22 cellular contexts compared by ENCODE assay signal in the genomic region with DNA sequence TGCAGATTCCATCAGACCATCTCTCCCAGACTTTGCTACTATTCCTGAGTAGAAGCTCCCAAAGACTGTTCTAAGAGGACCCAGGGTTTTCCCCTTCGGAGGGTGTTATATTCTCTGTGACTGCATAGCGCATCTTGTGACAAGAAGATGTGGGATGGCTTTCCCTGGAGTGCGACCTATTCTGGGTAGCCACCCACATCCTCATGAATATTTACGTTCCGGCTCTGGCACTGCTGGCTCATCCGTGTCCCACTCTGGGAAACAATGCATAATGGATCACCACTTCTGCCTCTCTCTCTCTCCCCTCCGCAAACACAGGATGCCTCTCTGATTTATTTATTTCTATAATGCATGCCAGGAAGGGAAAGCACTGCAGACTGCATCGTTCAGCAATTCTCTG.
DNase-seq lines count a peak whose midpoint lies in the region; ATAC-seq and TF ChIP-seq lines count a peak whose summit lies in the region.
"Had no signal": no experiment of that assay in that cellular context is flagged by ENCODE, and none has a peak within 500 bp of the region (broad histone marks: within the 10 kb centered on the region; RNA-seq: fewer than 3 reads in every experiment).

No MANE protein-coding gene starts in this region.

- peak overlapping the region; percentile 29 for H3K4me3 Mint-ChIP-seq in HFFc6
- no peak overlapping the region for H3K4me3 Mint-ChIP-seq in activated naive CD4-positive, alpha-beta T cell treated with anti-CD3 and anti-CD28 coated beads for 36 hours
- H3K4me3 Mint-ChIP-seq: activated B cell treated with CpG ODN at 0.5 μM for 24 hours; activated naive CD4-positive, alpha-beta T cell treated with anti-CD3 and anti-CD28 coated beads, Interleukin-2, amount 10 ng/mL, durations not matched to agents 7 days and 5 days; activated T-cell treated with anti-CD3 and anti-CD28 coated beads, Interleukin-2, amount 50 U/mL, for 4 hours; mesothelial cell of epicardium; nephron progenitor cell; T-helper 2 cell treated with Interferon-gamma antibody and Interleukin-4, amounts not matched to agents 5 μg/mL and 100 μg/mL, for 36 hours; type B pancreatic cell had no signal

- no peak for ATAC-seq in GM18498 (IDR thresholded peaks at IDR 0.05; ENCODE audit: unreplicated experiment)
- ATAC-seq: activated T-cell treated with anti-CD3 and anti-CD28 coated beads, Interleukin-2, amount 50 U/mL, for 4 hours; HCT116; HepG2; left cardiac atrium; SK-N-SH treated with all-trans-retinoic acid at 6 μM for 48 hours; stimulated activated naive CD8-positive, alpha-beta T cell treated with anti-CD3 and anti-CD28 coated beads, Interleukin-15, Interleukin-2, amounts not matched to agents 100 U/mL and 50 U/mL, for 24 hours had no signal

- H3K4me1 Mint-ChIP-seq in HFFc6 (ENCODE audit: low read depth), result peaks cover 6% of the 10 kb centered on the region; the same call in 1 of the 2 replicates
- H3K4me1 Mint-ChIP-seq in activated naive CD4-positive, alpha-beta T cell treated with anti-CD3 and anti-CD28 coated beads for 36 hours (ENCODE audit: low read depth), result no peaks in the 10 kb centered on the region
- H3K4me1 Mint-ChIP-seq: activated B cell treated with CpG ODN at 0.5 μM for 24 hours; activated naive CD4-positive, alpha-beta T cell treated with anti-CD3 and anti-CD28 coated beads, Interleukin-2, amount 10 ng/mL, durations not matched to agents 7 days and 5 days; nephron progenitor cell had no signal

- no peaks in the 10 kb centered on the region for H3K36me3 Mint-ChIP-seq in HFFc6 (ENCODE audit: low read depth)
- H3K36me3 Mint-ChIP-seq in activated naive CD4-positive, alpha-beta T cell treated with anti-CD3 and anti-CD28 coated beads for 36 hours (ENCODE audit: low read depth), result no peaks in the 10 kb centered on the region
- H3K36me3 Mint-ChIP-seq: activated naive CD4-positive, alpha-beta T cell treated with anti-CD3 and anti-CD28 coated beads, Interleukin-2, amount 10 ng/mL, durations not matched to agents 7 days and 5 days; mesothelial cell of epicardium; type B pancreatic cell had no signal

- CTCF ChIA-PET in activated naive CD4-positive, alpha-beta T cell treated with anti-CD3 and anti-CD28 coated beads for 36 hours (lab: Charles Lee), result no interaction called here

- no peak for TF ChIP-seq CTCF in HFFc6 (IDR thresholded peaks at IDR 0.05)

- DNase-seq in HFFc6 (no peak), RPMI7951 (ENCODE audit: low read depth) (peak; percentile 24), hippocampal formation (lab: John Stamatoyannopoulos, UW) (peak; percentile 43 to 51), posterior cingulate gyrus (peak; percentile 31 to 92 (median 54))
- DNase-seq in activated naive CD4-positive, alpha-beta T cell treated with anti-CD3 and anti-CD28 coated beads for 36 hours, result no peak
- DNase-seq in activated CD4-positive, alpha-beta T cell treated with anti-CD3 and anti-CD28 coated beads for 48 hours, result no peak
- DNase-seq: activated B cell treated with CpG ODN at 0.5 μM for 24 hours; activated naive CD4-positive, alpha-beta T cell treated with anti-CD3 and anti-CD28 coated beads, Interleukin-2, amount 10 ng/mL, durations not matched to agents 7 days and 5 days; activated T-cell treated with anti-CD3 and anti-CD28 coated beads, Interleukin-2, amount 50 U/mL, for 4 hours; COR-L47; effector memory CD4-positive, alpha-beta T cell; left cardiac atrium; nephron progenitor cell; stimulated activated CD4-positive, alpha-beta T cell treated with anti-CD3 and anti-CD28 coated beads, Interleukin-4, amount 100 ng/mL, for 1 hour; stimulated activated naive CD8-positive, alpha-beta T cell treated with anti-CD3 and anti-CD28 coated beads, Interleukin-15, Interleukin-2, amounts not matched to agents 100 U/mL and 50 U/mL, for 24 hours had no signal

- intact Hi-C loops in posterior cingulate gyrus (cut with DNase I), result loop anchor here (2.0 to 10.0 kb wide), 2 partner anchors 134 to 182 kb away; no protein-coding TSS in a partner anchor
- intact Hi-C loops in activated naive CD4-positive, alpha-beta T cell treated with anti-CD3 and anti-CD28 coated beads for 36 hours (cut with micrococcal nuclease), result no loop called here

- peaks cover 2% of the 10 kb centered on the region for H3K27me3 Mint-ChIP-seq in HFFc6 (ENCODE audit: insufficient read depth)
- H3K27me3 Mint-ChIP-seq in activated naive CD4-positive, alpha-beta T cell treated with anti-CD3 and anti-CD28 coated beads for 36 hours (ENCODE audit: low read depth), result no peaks in the 10 kb centered on the region
- H3K27me3 Mint-ChIP-seq: activated naive CD4-positive, alpha-beta T cell treated with anti-CD3 and anti-CD28 coated beads, Interleukin-2, amount 10 ng/mL, durations not matched to agents 7 days and 5 days; type B pancreatic cell had no signal

- no peak overlapping the region for H3K27ac Mint-ChIP-seq in HFFc6
- H3K27ac Mint-ChIP-seq in activated naive CD4-positive, alpha-beta T cell treated with anti-CD3 and anti-CD28 coated beads for 36 hours, result no peak overlapping the region
- H3K27ac Mint-ChIP-seq: activated B cell treated with CpG ODN at 0.5 μM for 24 hours; activated naive CD4-positive, alpha-beta T cell treated with anti-CD3 and anti-CD28 coated beads, Interleukin-2, amount 10 ng/mL, durations not matched to agents 7 days and 5 days; mesothelial cell of epicardium; nephron progenitor cell; T-helper 2 cell treated with Interferon-gamma antibody and Interleukin-4, amounts not matched to agents 5 μg/mL and 100 μg/mL, for 36 hours; type B pancreatic cell had no signal

- H3K9me3 Mint-ChIP-seq in HFFc6, result peaks cover 8% of the 10 kb centered on the region; the same call in 1 of the 2 replicates
- peaks cover 4% of the 10 kb centered on the region for H3K9me3 Mint-ChIP-seq in activated naive CD4-positive, alpha-beta T cell treated with anti-CD3 and anti-CD28 coated beads for 36 hours
- H3K9me3 Mint-ChIP-seq: activated B cell treated with CpG ODN at 0.5 μM for 24 hours; activated T-cell treated with anti-CD3 and anti-CD28 coated beads, Interleukin-2, amount 50 U/mL, for 4 hours; mesothelial cell of epicardium; nephron progenitor cell; T-helper 2 cell treated with Interferon-gamma antibody and Interleukin-4, amounts not matched to agents 5 μg/mL and 100 μg/mL, for 36 hours; type B pancreatic cell had no signal

Comparison
In these comparisons a context has a peak if more than half of its experiments do, and no peak if none do; other contexts are left out.
1. DNase-seq: peak in RPMI7951 (single experiment), hippocampal formation (2 of 2) and posterior cingulate gyrus (10 of 10); none in HFFc6 (single experiment), activated naive CD4-positive, alpha-beta T cell treated with anti-CD3 and anti-CD28 coated beads for 36 hours (single experiment) and activated CD4-positive, alpha-beta T cell treated with anti-CD3 and anti-CD28 coated beads for 48 hours (single experiment).